Comparison of ENCODE assay signal across 12 cellular contexts in genomic region chr1:242139437-242139836, GRCh38.
DNase-seq lines count a peak whose midpoint lies in the region; ATAC-seq, FAIRE-seq and TF ChIP-seq lines count a peak whose summit lies in the region.
"Had no signal": no experiment of that assay in that cellular context is flagged by ENCODE, and none has a peak within 500 bp of the region (broad histone marks: within the 10 kb centered on the region; RNA-seq: fewer than 3 reads in every experiment).

No MANE protein-coding gene starts in this region.

- H3K4me3 ChIP-seq in Panc1 (ENCODE audit: low read depth in 2 of 2, low read length in 2 of 2) (no peak overlapping the region), suprapubic skin (no peak overlapping the region)

- no TSS peak for BruUV-seq in Panc1 (replicated peaks; lab: Mats Ljungman, UMichigan)

- H3K36me3 ChIP-seq in Panc1 (ENCODE audit: control insufficient read depth, insufficient read depth, low read length) (no peaks in the 10 kb centered on the region), suprapubic skin (no peaks in the 10 kb centered on the region)

- H3K27me3 Mint-ChIP-seq in activated naive CD8-positive, alpha-beta T cell treated with anti-CD3 and anti-CD28 coated beads, Interleukin-2, amount 50 U/mL, for 24 hours, result peaks cover 6% of the 10 kb centered on the region

- in situ Hi-C loops in Panc1 (cut with HindIII; ENCODE audit: low pct_unique_long_range_greater_than_20kb, low sequenced_read_pairs), result no loop called here

- CTCF ChIA-PET in Panc1 (lab: Charles Lee), result no interaction called here

- H3K4me1 Mint-ChIP-seq in activated naive CD8-positive, alpha-beta T cell treated with anti-CD3 and anti-CD28 coated beads, Interleukin-2, amount 50 U/mL, for 24 hours, result no peaks in the 10 kb centered on the region
- H3K4me1 Mint-ChIP-seq: T-cell had no signal

- H3K27ac ChIP-seq in Panc1 (ENCODE audit: low read length) (no peak overlapping the region), suprapubic skin (no peak overlapping the region)

- DNase-seq in GM18507 (ENCODE audit: extremely low spot score, insufficient read length, low read depth), result no peak
- no peak for DNase-seq in Panc1 (ENCODE audit: low read depth, low spot score)
- no peak for DNase-seq in activated naive CD8-positive, alpha-beta T cell treated with anti-CD3 and anti-CD28 coated beads, Interleukin-2, amount 50 U/mL, for 24 hours
- DNase-seq in NCI-H69 (lab: John Stamatoyannopoulos, UW), result no peak
- no peak for DNase-seq in HuH-7 (ENCODE audit: low spot score)
- no peak for DNase-seq in suprapubic skin (ENCODE audit: low spot score in 2 of 2)
- DNase-seq: CD8-positive, alpha-beta T cell; glutamatergic neuron; NCI-H2081; T-cell had no signal

- H3K36me3 Mint-ChIP-seq in activated naive CD8-positive, alpha-beta T cell treated with anti-CD3 and anti-CD28 coated beads, Interleukin-2, amount 50 U/mL, for 24 hours (ENCODE audit: low read depth), result no peaks in the 10 kb centered on the region
- H3K36me3 Mint-ChIP-seq: CD8-positive, alpha-beta T cell; T-cell had no signal

- POLR2A ChIA-PET in Panc1 (lab: Charles Lee), result no interaction called here

- WGBS in suprapubic skin, result 51% methylated on average over 6 of the region's 6 CpGs

- ATAC-seq in GM21515 (IDR thresholded peaks at IDR 0.05; ENCODE audit: unreplicated experiment) (peak; percentile 82), HG03135 (IDR thresholded peaks at IDR 0.05; ENCODE audit: unreplicated experiment) (peak; percentile 91), Panc1 (peak; percentile 30; the same call in 1 of the 2 replicates)
- ATAC-seq in activated naive CD8-positive, alpha-beta T cell treated with anti-CD3 and anti-CD28 coated beads, Interleukin-2, amount 50 U/mL, for 24 hours, result no peak
- ATAC-seq: CD8-positive, alpha-beta T cell; T-cell had no signal

- intact Hi-C loops in Panc1 (cut with micrococcal nuclease; ENCODE audit: unreplicated experiment), result no loop called here

- H3K4me3 Mint-ChIP-seq in activated naive CD8-positive, alpha-beta T cell treated with anti-CD3 and anti-CD28 coated beads, Interleukin-2, amount 50 U/mL, for 24 hours, result no peak overlapping the region
- H3K4me3 Mint-ChIP-seq: CD8-positive, alpha-beta T cell; T-cell had no signal

- TF ChIP-seq POLR2A in suprapubic skin (IDR thresholded peaks at IDR 0.05), result no peak

- FAIRE-seq in GM18507 (lab: Jason Lieb, UNC), result peak; percentile 85

- H3K9me3 ChIP-seq in Panc1 (ENCODE audit: control insufficient read depth, insufficient read depth, low read depth, low read length), result no peaks in the 10 kb centered on the region
- H3K9me3 ChIP-seq in suprapubic skin, result no peaks in the 10 kb centered on the region

- no peaks in the 10 kb centered on the region for H3K9me3 Mint-ChIP-seq in activated naive CD8-positive, alpha-beta T cell treated with anti-CD3 and anti-CD28 coated beads, Interleukin-2, amount 50 U/mL, for 24 hours
- H3K9me3 Mint-ChIP-seq: CD8-positive, alpha-beta T cell; T-cell had no signal

- TF ChIP-seq EP300 in suprapubic skin (IDR thresholded peaks at IDR 0.05), result no peak

- no peak overlapping the region for H3K27ac Mint-ChIP-seq in activated naive CD8-positive, alpha-beta T cell treated with anti-CD3 and anti-CD28 coated beads, Interleukin-2, amount 50 U/mL, for 24 hours
- H3K27ac Mint-ChIP-seq: CD8-positive, alpha-beta T cell; T-cell had no signal

- H3K27me3 ChIP-seq in Panc1 (ENCODE audit: control insufficient read depth, insufficient read depth, low read length) (no peaks in the 10 kb centered on the region), suprapubic skin (no peaks in the 10 kb centered on the region)

- TF ChIP-seq CTCF in Panc1 (IDR thresholded peaks at IDR 0.05) (no peak), suprapubic skin (IDR thresholded peaks at IDR 0.05) (no peak)

- H3K4me1 ChIP-seq in Panc1 (ENCODE audit: control insufficient read depth, insufficient read depth, low read length), result no peaks in the 10 kb centered on the region
- H3K4me1 ChIP-seq in suprapubic skin, result no peaks in the 10 kb centered on the region
